Comparison of ENCODE assay signal across 9 cellular contexts in genomic region chr6:99434702-99435530, GRCh38. TPM values are rescaled to one million over a fixed set of nuclear protein-coding genes. Genes with fewer than 3 reads are reported as not detected.
DNase-seq lines count a peak whose midpoint lies in the region; ATAC-seq, FAIRE-seq and TF ChIP-seq lines count a peak whose summit lies in the region.
"Had no signal": no experiment of that assay in that cellular context is flagged by ENCODE, and none has a peak within 500 bp of the region (broad histone marks: within the 10 kb centered on the region; RNA-seq: fewer than 3 reads in every experiment).

No MANE protein-coding gene starts in this region.

- H3K36me3 Mint-ChIP-seq in glutamatergic neuron (ENCODE audit: unreplicated experiment) = no peaks in the 10 kb centered on the region

- peaks cover 4% of the 10 kb centered on the region; the same call in 1 of the 2 replicates for H3K36me3 ChIP-seq in SU-DHL-6 (ENCODE audit: low read length)

- FAIRE-seq in D721Med (lab: Jason Lieb, UNC) = peak; percentile 56

- intact Hi-C loops in lower leg skin (cut with DNase I; ENCODE audit: low total_unique reads) = no loop called here

- no peaks in the 10 kb centered on the region for H4K20me1 ChIP-seq in SU-DHL-6 (ENCODE audit: low read depth, low read length)

- H3K9me3 Mint-ChIP-seq in glutamatergic neuron (ENCODE audit: unreplicated experiment) = peaks cover 2% of the 10 kb centered on the region

- H2AFZ ChIP-seq in SU-DHL-6 (ENCODE audit: low read depth, low read length, severe bottlenecking) = no peak overlapping the region

- no peak overlapping the region for H3K27ac Mint-ChIP-seq in glutamatergic neuron (ENCODE audit: unreplicated experiment)

- no peaks in the 10 kb centered on the region for H3K27me3 Mint-ChIP-seq in glutamatergic neuron (ENCODE audit: unreplicated experiment)

- TF ChIP-seq CTCF in D721Med (IDR thresholded peaks at IDR 0.05; ENCODE audit: insufficient read depth, missing control alignments) (peak; percentile 48), SU-DHL-6 (IDR thresholded peaks at IDR 0.05; ENCODE audit: insufficient read depth, low read length, poor library complexity, severe bottlenecking) (peak; percentile 35), glutamatergic neuron (IDR thresholded peaks at IDR 0.05; ENCODE audit: partially characterized antibody, unreplicated experiment) (peak; percentile 83), lower leg skin (IDR thresholded peaks at IDR 0.05) (no peak)

- no peaks in the 10 kb centered on the region for H3K9me2 ChIP-seq in SU-DHL-6 (replicated peaks; ENCODE audit: insufficient read depth, low read length)

- no peak for DNase-seq in D721Med (ENCODE audit: insufficient read length, low spot score)
- DNase-seq in glutamatergic neuron = no peak
- DNase-seq in superior temporal gyrus (ENCODE audit: extremely low spot score) = peak; percentile 53
- DNase-seq in lower leg skin (ENCODE audit: low spot score in 2 of 2) = no peak
- DNase-seq in stimulated activated CD4-positive, alpha-beta T cell treated with anti-CD3 and anti-CD28 coated beads, Interleukin-4, amount 100 ng/mL, for 1 hour = no peak

- H3K79me2 ChIP-seq in SU-DHL-6 (ENCODE audit: insufficient read depth, low read length) = no peaks in the 10 kb centered on the region

- TF ChIP-seq POLR2A in lower leg skin (IDR thresholded peaks at IDR 0.05) = no peak

- H3K4me3 Mint-ChIP-seq in glutamatergic neuron (ENCODE audit: unreplicated experiment) = no peak overlapping the region

- no peaks in the 10 kb centered on the region for H3K27me3 ChIP-seq in SU-DHL-6 (ENCODE audit: low read length)
- H3K27me3 ChIP-seq: SJCRH30 had no signal

- H3K4me1 Mint-ChIP-seq in glutamatergic neuron (ENCODE audit: low read depth, unreplicated experiment) = no peaks in the 10 kb centered on the region

- H3K4me3 ChIP-seq in SU-DHL-6 (ENCODE audit: insufficient read depth, low read length, poor library complexity, severe bottlenecking) (no peak overlapping the region), lower leg skin (ENCODE audit: low read depth, poor library complexity, severe bottlenecking) (no peak overlapping the region)
- H3K4me3 ChIP-seq: SJCRH30 had no signal

- no peak overlapping the region for H3K9ac ChIP-seq in SU-DHL-6 (ENCODE audit: low read length)

- no peak overlapping the region for H3K4me2 ChIP-seq in SU-DHL-6 (ENCODE audit: low read depth, low read length, poor library complexity, severe bottlenecking)

- ATAC-seq in GM19351 (IDR thresholded peaks at IDR 0.05; ENCODE audit: unreplicated experiment) = peak; percentile 94
- ATAC-seq in HG03520 (IDR thresholded peaks at IDR 0.05; ENCODE audit: unreplicated experiment) = peak; percentile 93

- H3K9me3 ChIP-seq in SU-DHL-6 (ENCODE audit: insufficient read depth, low read length) = no peaks in the 10 kb centered on the region
- H3K9me3 ChIP-seq: SJCRH30 had no signal

- no peak overlapping the region for H3K27ac ChIP-seq in SU-DHL-6 (ENCODE audit: low read depth, low read length)
- H3K27ac ChIP-seq: SJCRH30 had no signal

- 8 to 12% methylated on average over 3 of the region's 3 CpGs for WGBS in lower leg skin, 2 donors

- peaks cover 22% of the 10 kb centered on the region for H3F3A ChIP-seq in SU-DHL-6 (ENCODE audit: insufficient read depth)

RNA-seq across cellular contexts. Expression of gene PNISR, which starts 9.8 kb away (rescaled TPM):
- total RNA-seq in glutamatergic neuron (ENCODE audit: unreplicated experiment) (149 TPM), lower leg skin (100 to 1,000 TPM in 1 of 4 donors, 10 to 100 TPM in 3; 52.3 to 101 (median 56.5) TPM)

RNA-seq across cellular contexts. Expression of gene COQ3, which starts 40.9 kb away (rescaled TPM):
- total RNA-seq in glutamatergic neuron (ENCODE audit: unreplicated experiment) (3.8 TPM), lower leg skin (1 to 10 TPM; 1.5 to 4.5 (median 3.2) TPM)

Comparison
In these comparisons a context has a peak if more than half of its experiments do, and no peak if none do; other contexts are left out.
1. CTCF ChIP-seq: peak in D721Med (single experiment), SU-DHL-6 (single experiment) and glutamatergic neuron (single experiment); none in lower leg skin (0 of 3).